ENCODE assay signal across 10 cellular contexts in genomic region chr12:120007272-120007671, GRCh38. TPM values are rescaled to one million over a fixed set of nuclear protein-coding genes. Genes with fewer than 3 reads are reported as not detected.
DNase-seq lines count a peak whose midpoint lies in the region; ATAC-seq and TF ChIP-seq lines count a peak whose summit lies in the region.
"Had no signal": no experiment of that assay in that cellular context is flagged by ENCODE, and none has a peak within 500 bp of the region (broad histone marks: within the 10 kb centered on the region; RNA-seq: fewer than 3 reads in every experiment).

No MANE protein-coding gene starts in this region.

- no peaks in the 10 kb centered on the region for H3F3A ChIP-seq in SK-N-SH (replicated peaks; ENCODE audit: insufficient read depth)

- peak overlapping the region; percentile 96 for H3K27ac Mint-ChIP-seq in T-helper 2 cell treated with Interferon-gamma antibody and Interleukin-4, amounts not matched to agents 5 μg/mL and 100 μg/mL, for 36 hours
- no peak overlapping the region for H3K27ac Mint-ChIP-seq in HFFc6

- TF ChIP-seq RAD21 in SK-N-SH (IDR thresholded peaks at IDR 0.05; ENCODE audit: low read length) = no peak

- no peak overlapping the region for H3K9ac ChIP-seq in SK-N-SH
- H3K9ac ChIP-seq: parathyroid adenoma had no signal

- H3K27me3 Mint-ChIP-seq in T-helper 2 cell treated with Interferon-gamma antibody and Interleukin-4, amounts not matched to agents 5 μg/mL and 100 μg/mL, for 36 hours (ENCODE audit: low read depth) = no peaks in the 10 kb centered on the region
- peaks cover 14% of the 10 kb centered on the region for H3K27me3 Mint-ChIP-seq in HFFc6 (ENCODE audit: insufficient read depth)

- H3K4me3 Mint-ChIP-seq in T-helper 2 cell treated with Interferon-gamma antibody and Interleukin-4, amounts not matched to agents 5 μg/mL and 100 μg/mL, for 36 hours = peak overlapping the region; percentile 78
- H3K4me3 Mint-ChIP-seq in HFFc6 = no peak overlapping the region

- no peaks in the 10 kb centered on the region for H3K9me3 Mint-ChIP-seq in T-helper 2 cell treated with Interferon-gamma antibody and Interleukin-4, amounts not matched to agents 5 μg/mL and 100 μg/mL, for 36 hours
- no peaks in the 10 kb centered on the region for H3K9me3 Mint-ChIP-seq in HFFc6

- H3K4me1 Mint-ChIP-seq in T-helper 2 cell treated with Interferon-gamma antibody and Interleukin-4, amounts not matched to agents 5 μg/mL and 100 μg/mL, for 36 hours (ENCODE audit: low read depth) = peaks cover 63% of the 10 kb centered on the region
- H3K4me1 Mint-ChIP-seq in HFFc6 (ENCODE audit: low read depth) = no peaks in the 10 kb centered on the region

- H2AFZ ChIP-seq in SK-N-SH (ENCODE audit: low read depth) = no peak overlapping the region
- H2AFZ ChIP-seq: hepatocyte, parathyroid adenoma had no signal

- no peaks in the 10 kb centered on the region for H3K9me2 ChIP-seq in SK-N-SH

- WGBS in spleen, 5 donors = 12 to 21% (median 19%) methylated on average over 3 of the region's 3 CpGs
- 48% methylated on average over 3 of the region's 3 CpGs for WGBS in SK-N-SH (ENCODE audit: low lambda C conversion rate)

- H3K27ac ChIP-seq in spleen (peak overlapping the region in 6 of 8 donors; percentile 0 to 69 (median 28)), SK-N-SH (ENCODE audit: low read depth in 2 of 2, low read length in 1 of 2) (no peak overlapping the region)
- H3K27ac ChIP-seq: hepatocyte, parathyroid adenoma had no signal

- H3K79me2 ChIP-seq in SK-N-SH (ENCODE audit: insufficient read depth) = no peaks in the 10 kb centered on the region
- H3K79me2 ChIP-seq: hepatocyte, parathyroid adenoma had no signal

- H4K20me1 ChIP-seq in SK-N-SH (ENCODE audit: insufficient read depth) = no peaks in the 10 kb centered on the region

- no peak for TF ChIP-seq EP300 in SK-N-SH (IDR thresholded peaks at IDR 0.05; ENCODE audit: borderline replicate concordance in 1 of 2, low read depth in 1 of 2, low read length in 1 of 2)

- TF ChIP-seq CTCF in spleen (IDR thresholded peaks at IDR 0.05 in 8 of 11, conservative IDR thresholded peaks at IDR 0.05 in 3 of 11) = no peak
- no peak for TF ChIP-seq CTCF in HFFc6 (IDR thresholded peaks at IDR 0.05)
- no peak for TF ChIP-seq CTCF in SK-N-SH (IDR thresholded peaks at IDR 0.05)

- POLR2A ChIA-PET in SK-N-SH (lab: Yijun Ruan, JAX) = no interaction called here

- no peak for TF ChIP-seq POLR2A in spleen (IDR thresholded peaks at IDR 0.05)

- intact Hi-C loops in spleen (cut with DNase I; ENCODE audit: low total_unique reads) = no loop called here

- no peak for ATAC-seq in HG03521 (IDR thresholded peaks at IDR 0.05; ENCODE audit: unreplicated experiment)

- peak; percentile 26 for DNase-seq in CD1c-positive myeloid dendritic cell (ENCODE audit: extremely low spot score)
- peak; percentile 76 for DNase-seq in T-helper 2 cell treated with Interferon-gamma antibody and Interleukin-4, amounts not matched to agents 5 μg/mL and 100 μg/mL, for 36 hours (ENCODE audit: low spot score)
- peak; percentile 85 for DNase-seq in activated effector memory CD4-positive, alpha-beta T cell treated with anti-CD3 and anti-CD28 coated beads, Interleukin-2, amount 50 U/mL, for 16 hours
- DNase-seq in spleen = no peak
- DNase-seq in retina = no peak
- no peak for DNase-seq in HFFc6
- DNase-seq in SK-N-SH = no peak

- H3K4me2 ChIP-seq in SK-N-SH = no peak overlapping the region
- H3K4me2 ChIP-seq: hepatocyte had no signal

- H3K9me3 ChIP-seq in spleen (no peaks in the 10 kb centered on the region), SK-N-SH (no peaks in the 10 kb centered on the region)

- H3K27me3 ChIP-seq in spleen (replicated peaks in 1 of 7) (no peaks in the 10 kb centered on the region), SK-N-SH (ENCODE audit: insufficient read depth) (no peaks in the 10 kb centered on the region)
- H3K27me3 ChIP-seq: hepatocyte had no signal

- CTCF ChIA-PET in SK-N-SH (lab: Yijun Ruan, JAX) = interaction anchor here (1.1 to 2.3 kb wide), 2 partner anchors 10 to 18 kb away, joined by 3 to 5 read pairs; partner anchors contain the start of gene BICDL1

- H3K4me1 ChIP-seq in spleen (peaks cover 0 to 38% (median 4%) of the 10 kb centered on the region in 6 donors), SK-N-SH (ENCODE audit: control insufficient read depth in 1 of 2, insufficient read depth in 2 of 2, low read depth in 1 of 2, low read length in 1 of 2) (no peaks in the 10 kb centered on the region)
- H3K4me1 ChIP-seq: parathyroid adenoma had no signal

- H3K36me3 Mint-ChIP-seq in T-helper 2 cell treated with Interferon-gamma antibody and Interleukin-4, amounts not matched to agents 5 μg/mL and 100 μg/mL, for 36 hours (ENCODE audit: low read depth) = peaks cover 31% of the 10 kb centered on the region
- no peaks in the 10 kb centered on the region for H3K36me3 Mint-ChIP-seq in HFFc6 (ENCODE audit: low read depth)

- no peaks in the 10 kb centered on the region for H3K36me3 ChIP-seq in spleen
- no peaks in the 10 kb centered on the region for H3K36me3 ChIP-seq in SK-N-SH (replicated peaks in 1 of 2; ENCODE audit: control insufficient read depth in 1 of 2, insufficient read depth in 2 of 2, low read length in 1 of 2)

- H3K4me3 ChIP-seq in spleen (no peak overlapping the region), SK-N-SH (ENCODE audit: low read depth in 2 of 2, low read length in 1 of 2) (no peak overlapping the region)
- H3K4me3 ChIP-seq: hepatocyte had no signal

TF ChIP-seq in SK-N-SH, 30 proteins besides CTCF, POLR2A, EP300 and RAD21:
- TF ChIP-seq YY1 (IDR thresholded peaks at IDR 0.05; ENCODE audit: low read depth) = no peak
- TF ChIP-seq PBX3 (IDR thresholded peaks at IDR 0.05) = no peak
- TF ChIP-seq NRF1 (IDR thresholded peaks at IDR 0.05; ENCODE audit: low read depth, low read length) = no peak
- no peak for TF ChIP-seq REST (IDR thresholded peaks at IDR 0.05; ENCODE audit: low read depth, low read length)
- TF ChIP-seq, protein P1, sequence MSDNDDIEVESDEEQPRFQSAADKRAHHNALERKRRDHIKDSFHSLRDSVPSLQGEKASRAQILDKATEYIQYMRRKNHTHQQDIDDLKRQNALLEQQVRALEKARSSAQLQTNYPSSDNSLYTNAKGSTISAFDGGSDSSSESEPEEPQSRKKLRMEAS (IDR thresholded peaks at IDR 0.05; ENCODE audit: low read depth) = no peak
- no peak for TF ChIP-seq EZH2phosphoT487 (IDR thresholded peaks at IDR 0.05; ENCODE audit: borderline replicate concordance, low read depth)

RNA-seq across cellular contexts. Expression of gene BICDL1, which starts 18.2 kb away (rescaled TPM):
- 10 to 100 TPM in 2 of 7 donors, 1 to 10 TPM in 5; 4.5 to 16.0 (median 9.8) TPM for total RNA-seq in spleen
- 1 to 10 TPM; 5.8 to 9.0 (median 7.0) TPM for polyA plus RNA-seq in spleen
- under 1 TPM in 1 of 6 experiments, not detected in 5; 0.05 TPM for total RNA-seq in HFFc6 (2021; fragmentation: NEBNext Ultra II Directional; extraction: Animal tissue kit (Norgen Biotek cat#: 25700))
- 0.35 and 0.44 TPM in 2 replicates for polyA plus RNA-seq in SK-N-SH (2012; rRNA removed)
- 0.23 and 0.43 TPM in 2 replicates for polyA plus RNA-seq in SK-N-SH (2012; cell fraction: cytosol; rRNA removed)
- 0.60 and 0.63 TPM in 2 replicates for polyA plus RNA-seq in SK-N-SH (2012; cell fraction: nucleus; rRNA removed)

Comparison
In these comparisons a context has a peak if more than half of its experiments do, and no peak if none do; other contexts are left out.
1. DNase-seq: peak in CD1c-positive myeloid dendritic cell (single experiment), T-helper 2 cell treated with Interferon-gamma antibody and Interleukin-4, amounts not matched to agents 5 μg/mL and 100 μg/mL, for 36 hours (single experiment) and activated effector memory CD4-positive, alpha-beta T cell treated with anti-CD3 and anti-CD28 coated beads, Interleukin-2, amount 50 U/mL, for 16 hours (single experiment); none in spleen (single experiment), retina (single experiment), HFFc6 (single experiment) and SK-N-SH (single experiment).
2. H3K27ac ChIP-seq: peak in spleen (6 of 8); none in SK-N-SH (0 of 2).
3. RNA of gene BICDL1, which starts 18.2 kb away (total RNA-seq): 4.5 to 16.0 TPM in spleen; 0.05 TPM in HFFc6; every median in the first group is over 4 times any median in the second.